1 cellular context compared by ENCODE assay signal in genomic region chr19:33273881-33274662, GRCh38.
TF ChIP-seq lines count a peak whose summit lies in the region.

No MANE protein-coding gene starts in this region.

TF ChIP-seq in IMR-90, 13 proteins besides CTCF, POLR2A, EP300 and RAD21 (continued from another document):
- TF ChIP-seq CHD1 (IDR thresholded peaks at IDR 0.05; ENCODE audit: low read depth, low read length) (no peak), CEBPB (IDR thresholded peaks at IDR 0.05; ENCODE audit: low read depth, low read length) (no peak)
